19 cellular contexts compared by ENCODE assay signal in genomic region chr13:27772651-27773425, GRCh38. TPM values are rescaled to one million over a fixed set of nuclear protein-coding genes. Genes with fewer than 3 reads are reported as not detected.
"Had no signal": no experiment of that assay in that cellular context is flagged by ENCODE, and none has a peak within 500 bp of the region (broad histone marks: within the 10 kb centered on the region; RNA-seq: fewer than 3 reads in every experiment).

No MANE protein-coding gene starts in this region.

- H3K9me3 Mint-ChIP-seq: mesothelial cell of epicardium, nephron had no signal

- H3K4me1 Mint-ChIP-seq: mesothelial cell of epicardium, nephron had no signal

- H3K4me3 Mint-ChIP-seq: activated naive CD8-positive, alpha-beta T cell; mesothelial cell of epicardium; nephron had no signal

- H3K36me3 ChIP-seq: gastrocnemius medialis, lower lobe of right lung had no signal

- H3K27ac ChIP-seq: gastrocnemius medialis, lower lobe of right lung had no signal

- H3K4me1 ChIP-seq: gastrocnemius medialis, lower lobe of right lung had no signal

- ATAC-seq: gastrocnemius medialis, lower lobe of right lung had no signal

- H3K4me3 ChIP-seq: gastrocnemius medialis, lower lobe of right lung had no signal

- H3K36me3 Mint-ChIP-seq: activated naive CD8-positive, alpha-beta T cell; mesothelial cell of epicardium had no signal

- DNase-seq: activated CD4-positive, alpha-beta T cell treated with anti-CD3 and anti-CD28 coated beads, Interleukin-2, amount 50 U/mL, for 48 hours; cerebellar nuclear complex; cortex of kidney; gastrocnemius medialis; head of caudate nucleus; lower lobe of right lung; nucleus accumbens; stimulated activated CD4-positive, alpha-beta T cell treated with anti-CD3 and anti-CD28 coated beads, Interleukin-12 subunit alpha, Interleukin-12 subunit beta, amount 100 ng/mL, for 4 hours; stimulated activated CD4-positive, alpha-beta T cell treated with anti-CD3 and anti-CD28 coated beads, Interleukin-1b, Interleukin-23, amount 100 ng/mL, for 48 hours; stimulated activated CD8-positive, alpha-beta memory T cell treated with anti-CD3 and anti-CD28 coated beads, Interleukin-4, amount 100 ng/mL, for 48 hours; stimulated activated naive CD4-positive, alpha-beta T cell had no signal

- H3K27ac Mint-ChIP-seq: activated naive CD8-positive, alpha-beta T cell; mesothelial cell of epicardium; nephron had no signal

- H3K9me3 ChIP-seq: gastrocnemius medialis, lower lobe of right lung had no signal

RNA-seq across cellular contexts. Expression of gene GSX1, which starts 19.4 kb away (rescaled TPM):
- total RNA-seq: bronchial epithelial cell, gastrocnemius medialis, lower lobe of right lung, mesothelial cell of epicardium, renal cortical epithelial cell, ureter had no signal
- polyA plus RNA-seq: esophagus, keratinocyte had no signal
